ENCODE assay signal across 1 cellular context in the genomic region with DNA sequence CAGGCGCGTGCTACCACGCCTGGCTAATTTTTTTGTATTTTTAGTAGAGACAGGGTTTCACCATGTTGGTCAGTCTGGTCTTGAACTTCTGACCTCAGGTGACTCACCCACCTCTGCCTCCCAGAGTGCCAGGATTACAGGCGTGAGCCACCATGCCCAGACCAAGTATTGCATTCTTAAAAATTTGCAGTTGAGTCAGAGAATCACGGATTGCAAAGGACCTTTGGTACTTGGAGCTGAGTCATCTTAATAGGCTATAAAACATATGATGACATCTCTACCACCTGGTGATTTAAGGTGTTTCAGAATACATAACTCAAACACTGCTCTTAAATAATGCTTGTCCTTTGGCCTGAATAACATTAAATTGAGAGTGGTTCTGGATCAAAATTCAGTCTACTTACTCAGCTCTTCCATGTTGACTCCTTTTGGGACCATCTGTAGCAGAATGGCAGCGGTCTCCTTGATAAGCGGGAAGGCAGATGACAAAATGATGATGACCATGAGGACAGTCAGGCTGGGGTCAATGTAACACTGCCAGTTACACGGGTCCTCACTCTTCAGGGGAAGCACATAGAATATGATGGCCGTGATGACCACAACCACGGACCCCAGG.
TF ChIP-seq lines count a peak whose summit lies in the region.

No MANE protein-coding gene starts in this region.

TF ChIP-seq in K562, 482 proteins besides CTCF, POLR2A, EP300 and RAD21 (continued from another document and continues in another):
- TF ChIP-seq, protein P1, sequence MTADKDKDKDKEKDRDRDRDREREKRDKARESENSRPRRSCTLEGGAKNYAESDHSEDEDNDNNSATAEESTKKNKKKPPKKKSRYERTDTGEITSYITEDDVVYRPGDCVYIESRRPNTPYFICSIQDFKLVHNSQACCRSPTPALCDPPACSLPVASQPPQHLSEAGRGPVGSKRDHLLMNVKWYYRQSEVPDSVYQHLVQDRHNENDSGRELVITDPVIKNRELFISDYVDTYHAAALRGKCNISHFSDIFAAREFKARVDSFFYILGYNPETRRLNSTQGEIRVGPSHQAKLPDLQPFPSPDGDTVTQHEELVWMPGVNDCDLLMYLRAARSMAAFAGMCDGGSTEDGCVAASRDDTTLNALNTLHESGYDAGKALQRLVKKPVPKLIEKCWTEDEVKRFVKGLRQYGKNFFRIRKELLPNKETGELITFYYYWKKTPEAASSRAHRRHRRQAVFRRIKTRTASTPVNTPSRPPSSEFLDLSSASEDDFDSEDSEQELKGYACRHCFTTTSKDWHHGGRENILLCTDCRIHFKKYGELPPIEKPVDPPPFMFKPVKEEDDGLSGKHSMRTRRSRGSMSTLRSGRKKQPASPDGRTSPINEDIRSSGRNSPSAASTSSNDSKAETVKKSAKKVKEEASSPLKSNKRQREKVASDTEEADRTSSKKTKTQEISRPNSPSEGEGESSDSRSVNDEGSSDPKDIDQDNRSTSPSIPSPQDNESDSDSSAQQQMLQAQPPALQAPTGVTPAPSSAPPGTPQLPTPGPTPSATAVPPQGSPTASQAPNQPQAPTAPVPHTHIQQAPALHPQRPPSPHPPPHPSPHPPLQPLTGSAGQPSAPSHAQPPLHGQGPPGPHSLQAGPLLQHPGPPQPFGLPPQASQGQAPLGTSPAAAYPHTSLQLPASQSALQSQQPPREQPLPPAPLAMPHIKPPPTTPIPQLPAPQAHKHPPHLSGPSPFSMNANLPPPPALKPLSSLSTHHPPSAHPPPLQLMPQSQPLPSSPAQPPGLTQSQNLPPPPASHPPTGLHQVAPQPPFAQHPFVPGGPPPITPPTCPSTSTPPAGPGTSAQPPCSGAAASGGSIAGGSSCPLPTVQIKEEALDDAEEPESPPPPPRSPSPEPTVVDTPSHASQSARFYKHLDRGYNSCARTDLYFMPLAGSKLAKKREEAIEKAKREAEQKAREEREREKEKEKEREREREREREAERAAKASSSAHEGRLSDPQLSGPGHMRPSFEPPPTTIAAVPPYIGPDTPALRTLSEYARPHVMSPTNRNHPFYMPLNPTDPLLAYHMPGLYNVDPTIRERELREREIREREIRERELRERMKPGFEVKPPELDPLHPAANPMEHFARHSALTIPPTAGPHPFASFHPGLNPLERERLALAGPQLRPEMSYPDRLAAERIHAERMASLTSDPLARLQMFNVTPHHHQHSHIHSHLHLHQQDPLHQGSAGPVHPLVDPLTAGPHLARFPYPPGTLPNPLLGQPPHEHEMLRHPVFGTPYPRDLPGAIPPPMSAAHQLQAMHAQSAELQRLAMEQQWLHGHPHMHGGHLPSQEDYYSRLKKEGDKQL (CRISPR knock-in tag; IDR thresholded peaks at IDR 0.05; ENCODE audit: borderline replicate concordance), result no peak
- TF ChIP-seq ZNF133 (CRISPR knock-in tag; IDR thresholded peaks at IDR 0.05), result no peak
- TF ChIP-seq, protein P2, sequence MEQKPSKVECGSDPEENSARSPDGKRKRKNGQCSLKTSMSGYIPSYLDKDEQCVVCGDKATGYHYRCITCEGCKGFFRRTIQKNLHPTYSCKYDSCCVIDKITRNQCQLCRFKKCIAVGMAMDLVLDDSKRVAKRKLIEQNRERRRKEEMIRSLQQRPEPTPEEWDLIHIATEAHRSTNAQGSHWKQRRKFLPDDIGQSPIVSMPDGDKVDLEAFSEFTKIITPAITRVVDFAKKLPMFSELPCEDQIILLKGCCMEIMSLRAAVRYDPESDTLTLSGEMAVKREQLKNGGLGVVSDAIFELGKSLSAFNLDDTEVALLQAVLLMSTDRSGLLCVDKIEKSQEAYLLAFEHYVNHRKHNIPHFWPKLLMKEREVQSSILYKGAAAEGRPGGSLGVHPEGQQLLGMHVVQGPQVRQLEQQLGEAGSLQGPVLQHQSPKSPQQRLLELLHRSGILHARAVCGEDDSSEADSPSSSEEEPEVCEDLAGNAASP (IDR thresholded peaks at IDR 0.05), result no peak
- TF ChIP-seq NBN (IDR thresholded peaks at IDR 0.05; ENCODE audit: low read depth), result no peak
- TF ChIP-seq CTCFL (IDR thresholded peaks at IDR 0.05; ENCODE audit: borderline replicate concordance, insufficient read depth, low read depth, low read length, poor library complexity, severe bottlenecking), result no peak
- no peak for TF ChIP-seq ZEB2 (IDR thresholded peaks at IDR 0.05)
- TF ChIP-seq, protein P3, sequence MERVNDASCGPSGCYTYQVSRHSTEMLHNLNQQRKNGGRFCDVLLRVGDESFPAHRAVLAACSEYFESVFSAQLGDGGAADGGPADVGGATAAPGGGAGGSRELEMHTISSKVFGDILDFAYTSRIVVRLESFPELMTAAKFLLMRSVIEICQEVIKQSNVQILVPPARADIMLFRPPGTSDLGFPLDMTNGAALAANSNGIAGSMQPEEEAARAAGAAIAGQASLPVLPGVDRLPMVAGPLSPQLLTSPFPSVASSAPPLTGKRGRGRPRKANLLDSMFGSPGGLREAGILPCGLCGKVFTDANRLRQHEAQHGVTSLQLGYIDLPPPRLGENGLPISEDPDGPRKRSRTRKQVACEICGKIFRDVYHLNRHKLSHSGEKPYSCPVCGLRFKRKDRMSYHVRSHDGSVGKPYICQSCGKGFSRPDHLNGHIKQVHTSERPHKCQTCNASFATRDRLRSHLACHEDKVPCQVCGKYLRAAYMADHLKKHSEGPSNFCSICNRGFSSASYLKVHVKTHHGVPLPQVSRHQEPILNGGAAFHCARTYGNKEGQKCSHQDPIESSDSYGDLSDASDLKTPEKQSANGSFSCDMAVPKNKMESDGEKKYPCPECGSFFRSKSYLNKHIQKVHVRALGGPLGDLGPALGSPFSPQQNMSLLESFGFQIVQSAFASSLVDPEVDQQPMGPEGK (CRISPR knock-in tag; IDR thresholded peaks at IDR 0.05; ENCODE audit: borderline replicate concordance), result no peak
- no peak for TF ChIP-seq ASH1L (IDR thresholded peaks at IDR 0.05; ENCODE audit: borderline replicate concordance, low read depth, partially characterized antibody)
- no peak for TF ChIP-seq KDM4B (IDR thresholded peaks at IDR 0.05; ENCODE audit: borderline replicate concordance in 2 of 2, low read depth in 1 of 2)
- TF ChIP-seq POLR3A (IDR thresholded peaks at IDR 0.05; ENCODE audit: borderline replicate concordance, extremely low read depth, insufficient read depth, insufficient read length), result no peak
- TF ChIP-seq ELF2 (CRISPR knock-in tag; IDR thresholded peaks at IDR 0.05), result no peak
- no peak for TF ChIP-seq RBM39 (optimal IDR thresholded peaks at IDR 0.05; ENCODE audit: low read depth, low read length)
- TF ChIP-seq ZNF780A (CRISPR knock-in tag; IDR thresholded peaks at IDR 0.05), result no peak
- TF ChIP-seq ZNF551 (CRISPR knock-in tag; IDR thresholded peaks at IDR 0.05), result no peak
- peak; percentile 33; the same call in 1 of the 2 replicates for TF ChIP-seq NFE2 (IDR thresholded peaks at IDR 0.05; ENCODE audit: low read depth)
- TF ChIP-seq ZNF507 (tag; conservative IDR thresholded peaks at IDR 0.05), result no peak
- peak; percentile 9; the same call in 1 of the 2 replicates for TF ChIP-seq CEBPG (CRISPR knock-in tag; IDR thresholded peaks at IDR 0.05)
- TF ChIP-seq CEBPG (tag; conservative IDR thresholded peaks at IDR 0.05 in 1 of 2, IDR thresholded peaks at IDR 0.05 in 1 of 2), result peak in 1 of 2 experiments; percentile 36; a peak in 1 of 4 replicates
- TF ChIP-seq ZBTB2 (IDR thresholded peaks at IDR 0.05), result no peak
- TF ChIP-seq HEY1 (CRISPR knock-in tag; IDR thresholded peaks at IDR 0.05; ENCODE audit: borderline replicate concordance), result no peak
- no peak for TF ChIP-seq DMBX1 (CRISPR knock-in tag; IDR thresholded peaks at IDR 0.05; ENCODE audit: borderline replicate concordance)
- TF ChIP-seq MEIS2 (IDR thresholded peaks at IDR 0.05; ENCODE audit: partially characterized antibody), result peak; percentile 68
- TF ChIP-seq BMI1 (IDR thresholded peaks at IDR 0.05; ENCODE audit: low read length), result no peak
- TF ChIP-seq ZBTB40 (IDR thresholded peaks at IDR 0.05), result no peak
- TF ChIP-seq ZBTB40 (CRISPR knock-in tag; IDR thresholded peaks at IDR 0.05), result no peak
- no peak for TF ChIP-seq PYGO2 (tag; IDR thresholded peaks at IDR 0.05)
